14 cellular contexts compared by ENCODE assay signal in genomic region chr13:76799696-76800095, GRCh38.
DNase-seq lines count a peak whose midpoint lies in the region; ATAC-seq and TF ChIP-seq lines count a peak whose summit lies in the region.
"Had no signal": no experiment of that assay in that cellular context is flagged by ENCODE, and none has a peak within 500 bp of the region (broad histone marks: within the 10 kb centered on the region; RNA-seq: fewer than 3 reads in every experiment).

No MANE protein-coding gene starts in this region.

- DNase-seq in ELR (ENCODE audit: low read depth), result peak; percentile 10
- DNase-seq in NCI-H748 treated with DMSO at 0.1 percent for 48 hours (lab: John Stamatoyannopoulos, UW), result peak; percentile 90
- peak; percentile 26 for DNase-seq in kidney epithelial cell (ENCODE audit: low read depth)
- DNase-seq in activated naive CD4-positive, alpha-beta T cell treated with anti-CD3 and anti-CD28 coated beads, Interleukin-2, amount 50 U/mL, for 16 hours, result no peak
- no peak for DNase-seq in mesenteric fat pad (ENCODE audit: low spot score)
- DNase-seq: activated CD4-positive, alpha-beta T cell treated with anti-CD3 and anti-CD28 coated beads, Interleukin-2, amount 50 U/mL, for 1 hour; hypothalamus had no signal

- no peaks in the 10 kb centered on the region for H3K36me3 ChIP-seq in kidney epithelial cell (ENCODE audit: control insufficient read depth, insufficient read depth, low read length)
- H3K36me3 ChIP-seq: BLaER1 treated with 17β-estradiol and CSF1 and Interleukin-3, amounts not matched to agents 10 nM and 100 nM; tibial nerve had no signal

- no peak overlapping the region for H3K4me3 ChIP-seq in kidney epithelial cell (ENCODE audit: low read depth, low read length)
- H3K4me3 ChIP-seq: BLaER1 treated with 17β-estradiol and CSF1 and Interleukin-3, amounts not matched to agents 10 nM and 100 nM; K562; tibial nerve had no signal

- no peak for TF ChIP-seq CTCF in kidney epithelial cell (IDR thresholded peaks at IDR 0.05; ENCODE audit: insufficient read depth, low read length, poor library complexity, severe bottlenecking)

- no peaks in the 10 kb centered on the region for H3K27me3 ChIP-seq in kidney epithelial cell (ENCODE audit: control insufficient read depth, insufficient read depth, low read length)
- H3K27me3 ChIP-seq: BLaER1 treated with 17β-estradiol and CSF1 and Interleukin-3, amounts not matched to agents 10 nM and 100 nM; tibial nerve had no signal

- peak; percentile 63 for ATAC-seq in HG03196 (IDR thresholded peaks at IDR 0.05; ENCODE audit: unreplicated experiment)
- no peak for ATAC-seq in GM18517 (IDR thresholded peaks at IDR 0.05; ENCODE audit: unreplicated experiment)
- ATAC-seq in HG02852 (IDR thresholded peaks at IDR 0.05; ENCODE audit: unreplicated experiment), result no peak
- ATAC-seq: K562; natural killer cell treated with Interleukin-12 subunit alpha and Interleukin-12 subunit beta and Interleukin-15 and Interleukin-18, amount 100 ng/mL, for 72 hours had no signal

Comparison
In these comparisons a context has a peak if more than half of its experiments do, and no peak if none do; other contexts are left out.
1. DNase-seq: peak in ELR (single experiment), NCI-H748 treated with DMSO at 0.1 percent for 48 hours (single experiment) and kidney epithelial cell (single experiment); none in activated naive CD4-positive, alpha-beta T cell treated with anti-CD3 and anti-CD28 coated beads, Interleukin-2, amount 50 U/mL, for 16 hours (single experiment) and mesenteric fat pad (single experiment).